In the genomic region with DNA sequence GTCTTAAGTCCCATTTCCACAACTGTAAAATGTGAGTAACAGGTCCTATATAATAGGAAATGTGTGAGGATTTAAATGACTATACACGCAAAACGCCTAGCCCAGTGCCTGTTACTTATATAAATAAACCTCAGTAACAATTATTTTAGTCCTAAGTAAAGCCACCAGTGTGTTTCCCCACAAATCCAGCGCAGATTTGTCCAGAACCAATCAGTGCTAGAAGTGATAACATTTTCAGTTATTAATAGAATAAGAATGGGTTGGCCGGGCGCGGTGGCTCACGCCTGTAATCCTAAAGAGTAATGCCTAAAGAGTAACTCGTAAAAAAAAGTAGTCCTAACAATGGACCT, we compare ENCODE assay signal across 1 cellular context.
TF ChIP-seq lines count a peak whose summit lies in the region.

No MANE protein-coding gene starts in this region.

TF ChIP-seq in HCT116, 20 proteins besides CTCF, POLR2A, EP300 and RAD21 (continued from another document):
- TF ChIP-seq, protein P1, sequence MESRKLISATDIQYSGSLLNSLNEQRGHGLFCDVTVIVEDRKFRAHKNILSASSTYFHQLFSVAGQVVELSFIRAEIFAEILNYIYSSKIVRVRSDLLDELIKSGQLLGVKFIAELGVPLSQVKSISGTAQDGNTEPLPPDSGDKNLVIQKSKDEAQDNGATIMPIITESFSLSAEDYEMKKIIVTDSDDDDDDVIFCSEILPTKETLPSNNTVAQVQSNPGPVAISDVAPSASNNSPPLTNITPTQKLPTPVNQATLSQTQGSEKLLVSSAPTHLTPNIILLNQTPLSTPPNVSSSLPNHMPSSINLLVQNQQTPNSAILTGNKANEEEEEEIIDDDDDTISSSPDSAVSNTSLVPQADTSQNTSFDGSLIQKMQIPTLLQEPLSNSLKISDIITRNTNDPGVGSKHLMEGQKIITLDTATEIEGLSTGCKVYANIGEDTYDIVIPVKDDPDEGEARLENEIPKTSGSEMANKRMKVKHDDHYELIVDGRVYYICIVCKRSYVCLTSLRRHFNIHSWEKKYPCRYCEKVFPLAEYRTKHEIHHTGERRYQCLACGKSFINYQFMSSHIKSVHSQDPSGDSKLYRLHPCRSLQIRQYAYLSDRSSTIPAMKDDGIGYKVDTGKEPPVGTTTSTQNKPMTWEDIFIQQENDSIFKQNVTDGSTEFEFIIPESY (IDR thresholded peaks at IDR 0.05; ENCODE audit: extremely low read depth, insufficient replicate concordance, low read length): no peak
- TF ChIP-seq, protein P2, sequence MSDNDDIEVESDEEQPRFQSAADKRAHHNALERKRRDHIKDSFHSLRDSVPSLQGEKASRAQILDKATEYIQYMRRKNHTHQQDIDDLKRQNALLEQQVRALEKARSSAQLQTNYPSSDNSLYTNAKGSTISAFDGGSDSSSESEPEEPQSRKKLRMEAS (IDR thresholded peaks at IDR 0.05): no peak
